20 cellular contexts compared by ENCODE assay signal in the genomic region with DNA sequence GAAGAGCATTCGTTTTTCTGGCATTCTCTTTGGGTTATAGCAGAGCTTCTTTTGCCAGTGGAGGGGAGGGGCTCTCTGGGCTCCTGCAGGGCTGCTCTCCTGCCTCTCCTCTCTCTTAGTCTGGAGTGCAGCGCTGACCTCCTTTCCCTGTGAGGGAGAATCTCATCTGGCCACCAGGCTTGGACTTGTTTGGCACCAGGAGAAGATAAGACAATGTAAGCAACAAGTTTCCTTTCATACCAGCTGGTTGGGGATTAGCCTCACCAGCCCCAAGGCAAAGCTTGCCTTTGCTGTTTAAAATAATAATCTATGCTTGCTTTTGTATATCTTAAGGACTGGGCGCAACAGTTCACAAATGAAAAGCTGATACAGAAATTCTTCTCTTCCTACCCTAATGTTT.
DNase-seq lines count a peak whose midpoint lies in the region; ATAC-seq and TF ChIP-seq lines count a peak whose summit lies in the region.
"Had no signal": no experiment of that assay in that cellular context is flagged by ENCODE, and none has a peak within 500 bp of the region (broad histone marks: within the 10 kb centered on the region; RNA-seq: fewer than 3 reads in every experiment).

No MANE protein-coding gene starts in this region.

- peaks cover 2 to 6% of the 10 kb centered on the region in 2 experiments; a peak in 1 of 4 replicates for H3K4me1 ChIP-seq in SK-N-SH (ENCODE audit: control insufficient read depth in 1 of 2, insufficient read depth in 2 of 2, low read depth in 1 of 2, low read length in 1 of 2)
- H3K4me1 ChIP-seq: upper lobe of right lung had no signal

- H2AFZ ChIP-seq in SK-N-SH (ENCODE audit: low read depth), result no peak overlapping the region

- DNase-seq in SK-N-SH (peak; percentile 14), MG63 (peak; percentile 56), fibroblast of gingiva (ENCODE audit: low read depth) (peak; percentile 12), retina (peak; percentile 46), RWPE1 (ENCODE audit: low spot score) (no peak), mesothelial cell of epicardium (ENCODE audit: low spot score in 2 of 2, unreplicated experiment in 2 of 2) (no peak)
- no peak for DNase-seq in activated CD8-positive, alpha-beta T cell treated with anti-CD3 and anti-CD28 coated beads for 36 hours
- DNase-seq: 8988T; activated naive CD4-positive, alpha-beta T cell; effector memory CD4-positive, alpha-beta T cell; KBM-7; naive thymus-derived CD8-positive, alpha-beta T cell; NCI-H2029; T-cell; upper lobe of right lung had no signal

- H3K9me3 Mint-ChIP-seq in activated CD8-positive, alpha-beta T cell treated with anti-CD3 and anti-CD28 coated beads for 36 hours, result no peaks in the 10 kb centered on the region
- no peaks in the 10 kb centered on the region for H3K9me3 Mint-ChIP-seq in mesothelial cell of epicardium
- H3K9me3 Mint-ChIP-seq: central memory CD8-positive, alpha-beta T cell; memory B cell; T-cell had no signal

- no peak overlapping the region for H3K27ac ChIP-seq in SK-N-SH (ENCODE audit: low read depth in 2 of 2, low read length in 1 of 2)
- H3K27ac ChIP-seq in RWPE1, result no peak overlapping the region
- H3K27ac ChIP-seq: C4-2B, upper lobe of right lung had no signal

- no peaks in the 10 kb centered on the region for H3K36me3 ChIP-seq in SK-N-SH (replicated peaks in 1 of 2; ENCODE audit: control insufficient read depth in 1 of 2, insufficient read depth in 2 of 2, low read length in 1 of 2)
- H3K36me3 ChIP-seq in MG63, result no peaks in the 10 kb centered on the region
- H3K36me3 ChIP-seq: upper lobe of right lung had no signal

- no peak for TF ChIP-seq CTCF in SK-N-SH (IDR thresholded peaks at IDR 0.05)
- TF ChIP-seq CTCF in activated CD8-positive, alpha-beta T cell treated with anti-CD3 and anti-CD28 coated beads for 36 hours (IDR thresholded peaks at IDR 0.05), result no peak
- TF ChIP-seq CTCF in RWPE1 (conservative IDR thresholded peaks at IDR 0.05; ENCODE audit: low read depth), result no peak
- no peak for TF ChIP-seq CTCF in mesothelial cell of epicardium (IDR thresholded peaks at IDR 0.05; ENCODE audit: unreplicated experiment)

- no peaks in the 10 kb centered on the region for H3K27me3 Mint-ChIP-seq in activated CD8-positive, alpha-beta T cell treated with anti-CD3 and anti-CD28 coated beads for 36 hours
- peaks cover 16% of the 10 kb centered on the region for H3K27me3 Mint-ChIP-seq in mesothelial cell of epicardium (ENCODE audit: low read depth)
- H3K27me3 Mint-ChIP-seq: stimulated activated naive CD8-positive, alpha-beta T cell treated with anti-CD3 and anti-CD28 coated beads, Interleukin-15, Interleukin-2, amounts not matched to agents 100 ng/mL and 50 ng/mL, for 24 hours; T-cell had no signal

- TF ChIP-seq EP300 in SK-N-SH (IDR thresholded peaks at IDR 0.05; ENCODE audit: borderline replicate concordance in 1 of 2, low read depth in 1 of 2, low read length in 1 of 2), result no peak

- CTCF ChIA-PET in SK-N-SH (lab: Yijun Ruan, JAX) (interaction anchor here (1.8 kb wide), 1 partner anchor 10 kb away, joined by 5 read pairs; no protein-coding TSS in a partner anchor), RWPE1 (lab: Yijun Ruan, JAX) (no interaction called here)
- CTCF ChIA-PET in activated CD8-positive, alpha-beta T cell treated with anti-CD3 and anti-CD28 coated beads for 36 hours (lab: Charles Lee), result no interaction called here

- no peak for TF ChIP-seq RAD21 in SK-N-SH (IDR thresholded peaks at IDR 0.05; ENCODE audit: low read length)

- H4K20me1 ChIP-seq in SK-N-SH (ENCODE audit: insufficient read depth), result no peaks in the 10 kb centered on the region

- intact Hi-C loops in activated CD8-positive, alpha-beta T cell treated with anti-CD3 and anti-CD28 coated beads for 36 hours (cut with micrococcal nuclease), result no loop called here

- ATAC-seq in SK-N-SH treated with all-trans-retinoic acid at 6 μM for 48 hours, result no peak; the same call in 2 of the 3 replicates
- ATAC-seq in activated CD8-positive, alpha-beta T cell treated with anti-CD3 and anti-CD28 coated beads for 36 hours, result no peak
- ATAC-seq: naive thymus-derived CD8-positive, alpha-beta T cell; T-cell; upper lobe of right lung had no signal

- WGBS in SK-N-SH (ENCODE audit: low lambda C conversion rate), result 42% methylated on average over 3 of the region's 3 CpGs

- H3K79me2 ChIP-seq in SK-N-SH (ENCODE audit: insufficient read depth), result no peaks in the 10 kb centered on the region

- peaks cover 7% of the 10 kb centered on the region for H3F3A ChIP-seq in SK-N-SH (replicated peaks; ENCODE audit: insufficient read depth)

- no peak overlapping the region for H3K4me2 ChIP-seq in SK-N-SH

- H3K4me1 Mint-ChIP-seq in activated CD8-positive, alpha-beta T cell treated with anti-CD3 and anti-CD28 coated beads for 36 hours (ENCODE audit: low read depth), result no peaks in the 10 kb centered on the region
- H3K4me1 Mint-ChIP-seq in mesothelial cell of epicardium, result peaks cover 28% of the 10 kb centered on the region
- H3K4me1 Mint-ChIP-seq: central memory CD8-positive, alpha-beta T cell; T-cell had no signal

- no peaks in the 10 kb centered on the region for H3K9me2 ChIP-seq in SK-N-SH

- no peaks in the 10 kb centered on the region for H3K36me3 Mint-ChIP-seq in activated CD8-positive, alpha-beta T cell treated with anti-CD3 and anti-CD28 coated beads for 36 hours (ENCODE audit: low read depth)
- no peaks in the 10 kb centered on the region for H3K36me3 Mint-ChIP-seq in mesothelial cell of epicardium
- H3K36me3 Mint-ChIP-seq: memory B cell; naive thymus-derived CD8-positive, alpha-beta T cell; T-cell had no signal

- no peak overlapping the region for H3K9ac ChIP-seq in SK-N-SH

- H3K4me3 ChIP-seq in SK-N-SH (ENCODE audit: low read depth in 2 of 2, low read length in 1 of 2), result no peak overlapping the region
- no peak overlapping the region for H3K4me3 ChIP-seq in MG63
- H3K4me3 ChIP-seq: upper lobe of right lung had no signal

- no peaks in the 10 kb centered on the region for H3K9me3 ChIP-seq in SK-N-SH
- no peaks in the 10 kb centered on the region for H3K9me3 ChIP-seq in MG63
- H3K9me3 ChIP-seq: upper lobe of right lung had no signal

- H3K4me3 Mint-ChIP-seq in activated CD8-positive, alpha-beta T cell treated with anti-CD3 and anti-CD28 coated beads for 36 hours, result no peak overlapping the region
- no peak overlapping the region for H3K4me3 Mint-ChIP-seq in mesothelial cell of epicardium
- H3K4me3 Mint-ChIP-seq: central memory CD8-positive, alpha-beta T cell; memory B cell; naive thymus-derived CD8-positive, alpha-beta T cell; stimulated activated naive CD8-positive, alpha-beta T cell treated with anti-CD3 and anti-CD28 coated beads, Interleukin-15, Interleukin-2, amounts not matched to agents 100 ng/mL and 50 ng/mL, for 24 hours; T-cell had no signal

- no peaks in the 10 kb centered on the region for H3K27me3 ChIP-seq in SK-N-SH (ENCODE audit: insufficient read depth)
- H3K27me3 ChIP-seq in MG63, result no peaks in the 10 kb centered on the region
- H3K27me3 ChIP-seq: upper lobe of right lung had no signal

- no peak overlapping the region for H3K27ac Mint-ChIP-seq in activated CD8-positive, alpha-beta T cell treated with anti-CD3 and anti-CD28 coated beads for 36 hours
- no peak overlapping the region for H3K27ac Mint-ChIP-seq in mesothelial cell of epicardium
- H3K27ac Mint-ChIP-seq: memory B cell; stimulated activated naive CD8-positive, alpha-beta T cell treated with anti-CD3 and anti-CD28 coated beads, Interleukin-15, Interleukin-2, amounts not matched to agents 100 ng/mL and 50 ng/mL, for 24 hours; T-cell had no signal

- POLR2A ChIA-PET in SK-N-SH (lab: Yijun Ruan, JAX), result no interaction called here
- POLR2A ChIA-PET in activated CD8-positive, alpha-beta T cell treated with anti-CD3 and anti-CD28 coated beads for 36 hours (lab: Charles Lee), result no interaction called here
- POLR2A ChIA-PET in RWPE1 (lab: Yijun Ruan, JAX; ENCODE audit: low non-redundant PET), result no interaction called here

TF ChIP-seq in SK-N-SH, 30 proteins besides CTCF, POLR2A, EP300 and RAD21 (continues in another document):
- no peak for TF ChIP-seq EZH2phosphoT487 (IDR thresholded peaks at IDR 0.05; ENCODE audit: borderline replicate concordance, low read depth)
- TF ChIP-seq MAX (IDR thresholded peaks at IDR 0.05; ENCODE audit: low read depth), result no peak
- TF ChIP-seq SIN3A (IDR thresholded peaks at IDR 0.05; ENCODE audit: borderline replicate concordance, low read depth, low read length), result no peak
- no peak for TF ChIP-seq MXI1 (IDR thresholded peaks at IDR 0.05; ENCODE audit: low read depth, low read length)
- no peak for TF ChIP-seq NRF1 (IDR thresholded peaks at IDR 0.05; ENCODE audit: low read depth, low read length)
- TF ChIP-seq TCF12 (IDR thresholded peaks at IDR 0.05), result no peak
- no peak for TF ChIP-seq YY1 (IDR thresholded peaks at IDR 0.05; ENCODE audit: low read depth)

TF ChIP-seq in SK-N-SH treated with all-trans-retinoic acid at 6 μM for 48 hours, 23 proteins besides CTCF, POLR2A, EP300 and RAD21 (continues in another document):
- TF ChIP-seq ZC3H10 (CRISPR knock-in tag; IDR thresholded peaks at IDR 0.05) (no peak), PPARA (CRISPR knock-in tag; IDR thresholded peaks at IDR 0.05; ENCODE audit: borderline replicate concordance) (no peak), CSDC2 (CRISPR knock-in tag; IDR thresholded peaks at IDR 0.05) (no peak), ISL1 (CRISPR knock-in tag; IDR thresholded peaks at IDR 0.05) (no peak), TOX (CRISPR knock-in tag; IDR thresholded peaks at IDR 0.05; ENCODE audit: borderline replicate concordance) (no peak), RARB (CRISPR knock-in tag; IDR thresholded peaks at IDR 0.05) (no peak), ZNF565 (CRISPR knock-in tag; conservative IDR thresholded peaks at IDR 0.05; ENCODE audit: low read depth) (no peak), ZFP30 (CRISPR knock-in tag; IDR thresholded peaks at IDR 0.05) (no peak), ARNTL (CRISPR knock-in tag; IDR thresholded peaks at IDR 0.05; ENCODE audit: borderline replicate concordance, low read depth) (no peak), OSR1 (CRISPR knock-in tag; IDR thresholded peaks at IDR 0.05) (no peak), SNAI2 (CRISPR knock-in tag; IDR thresholded peaks at IDR 0.05) (no peak), GLIS3 (CRISPR knock-in tag; IDR thresholded peaks at IDR 0.05) (no peak)
- TF ChIP-seq, protein P1, sequence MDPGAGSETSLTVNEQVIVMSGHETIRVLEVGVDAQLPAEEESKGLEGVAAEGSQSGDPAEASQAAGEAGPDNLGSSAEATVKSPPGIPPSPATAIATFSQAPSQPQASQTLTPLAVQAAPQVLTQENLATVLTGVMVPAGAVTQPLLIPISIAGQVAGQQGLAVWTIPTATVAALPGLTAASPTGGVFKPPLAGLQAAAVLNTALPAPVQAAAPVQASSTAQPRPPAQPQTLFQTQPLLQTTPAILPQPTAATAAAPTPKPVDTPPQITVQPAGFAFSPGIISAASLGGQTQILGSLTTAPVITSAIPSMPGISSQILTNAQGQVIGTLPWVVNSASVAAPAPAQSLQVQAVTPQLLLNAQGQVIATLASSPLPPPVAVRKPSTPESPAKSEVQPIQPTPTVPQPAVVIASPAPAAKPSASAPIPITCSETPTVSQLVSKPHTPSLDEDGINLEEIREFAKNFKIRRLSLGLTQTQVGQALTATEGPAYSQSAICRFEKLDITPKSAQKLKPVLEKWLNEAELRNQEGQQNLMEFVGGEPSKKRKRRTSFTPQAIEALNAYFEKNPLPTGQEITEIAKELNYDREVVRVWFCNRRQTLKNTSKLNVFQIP (CRISPR knock-in tag; IDR thresholded peaks at IDR 0.05; ENCODE audit: borderline replicate concordance, low read depth), result no peak

Comparison
In these comparisons a context has a peak if more than half of its experiments do, and no peak if none do; other contexts are left out.
1. DNase-seq: peak in SK-N-SH (single experiment), MG63 (single experiment), fibroblast of gingiva (single experiment) and retina (single experiment); none in activated CD8-positive, alpha-beta T cell treated with anti-CD3 and anti-CD28 coated beads for 36 hours (single experiment), RWPE1 (single experiment) and mesothelial cell of epicardium (0 of 2).